ENCODE assay signal across 25 cellular contexts in genomic region chr1:153395136-153395685, GRCh38. TPM values are rescaled to one million over a fixed set of nuclear protein-coding genes. Genes with fewer than 3 reads are reported as not detected.
A peak's percentile ranks its signal among the peaks of the same experiment; 100 is the strongest.
DNase-seq lines count a peak whose midpoint lies in the region; ATAC-seq, FAIRE-seq and TF ChIP-seq lines count a peak whose summit lies in the region.
"Had no signal": no experiment of that assay in that cellular context is flagged by ENCODE, and none has a peak within 500 bp of the region (broad histone marks: within the 10 kb centered on the region; RNA-seq: fewer than 3 reads in every experiment).

No MANE protein-coding gene starts in this region.

- in situ Hi-C loops in GM12878 (cut with MboI) (no loop called here), GM13976 (cut with MboI; ENCODE audit: low sequenced_read_pairs, unreplicated experiment) (no loop called here)

- TF ChIP-seq EP300 in GM12878 (IDR thresholded peaks at IDR 0.05; ENCODE audit: borderline replicate concordance in 1 of 2, control insufficient read depth in 1 of 2, low read depth in 2 of 2, low read length in 2 of 2) = no peak

- FAIRE-seq in GM12878 (lab: Jason Lieb, UNC) = no peak
- FAIRE-seq: RCC 7860 had no signal

- no peaks in the 10 kb centered on the region for H3K4me1 ChIP-seq in HCT116 (ENCODE audit: control insufficient read depth in 1 of 2, insufficient read depth in 2 of 2, low read length in 2 of 2)
- H3K4me1 ChIP-seq in GM12878 (ENCODE audit: control insufficient read depth, insufficient read depth, low read length) = no peaks in the 10 kb centered on the region
- H3K4me1 ChIP-seq in heart left ventricle = peaks cover 0 to 16% (median 0%) of the 10 kb centered on the region in 12 donors
- H3K4me1 ChIP-seq: adrenal gland, gastroesophageal sphincter, HAP-1, upper lobe of right lung had no signal

- H4K20me1 ChIP-seq in HCT116 (ENCODE audit: insufficient read depth) (no peaks in the 10 kb centered on the region), GM12878 (ENCODE audit: control insufficient read depth, insufficient read depth) (no peaks in the 10 kb centered on the region)

- RAD21 ChIA-PET in HCT116 (lab: Charles Lee; ENCODE audit: low non-redundant PET in 1 of 2, low total read pairs in 2 of 2, uncharacterized antibody in 2 of 2, unreplicated experiment in 2 of 2) = no interaction called here
- RAD21 ChIA-PET in GM12878 (lab: Charles Lee; ENCODE audit: unreplicated experiment) = no interaction called here

- H3K36me3 ChIP-seq in HCT116 (ENCODE audit: control insufficient read depth in 1 of 2, insufficient read depth in 2 of 2, low read length in 2 of 2) (no peaks in the 10 kb centered on the region), GM12878 (ENCODE audit: control insufficient read depth in 2 of 2, insufficient read depth in 2 of 2, low read length in 1 of 2) (no peaks in the 10 kb centered on the region), heart left ventricle (no peaks in the 10 kb centered on the region)
- H3K36me3 ChIP-seq: adrenal gland, gastroesophageal sphincter, HAP-1, upper lobe of right lung had no signal

- peak; percentile 13; the same call in 1 of the 2 replicates for ATAC-seq in HCT116
- no peak for ATAC-seq in GM12878
- peak in 3 of 4 donors; percentile 29 to 54 (median 35) for ATAC-seq in heart left ventricle
- ATAC-seq: activated T-helper 17 cell treated with anti-CD3 and anti-CD28 coated beads, Interleukin-2, amount 50 U/mL, for 72 hours; gastroesophageal sphincter; naive thymus-derived CD8-positive, alpha-beta T cell; upper lobe of right lung had no signal

- no peaks in the 10 kb centered on the region for H3K79me2 ChIP-seq in HCT116 (ENCODE audit: insufficient read depth, low read length)
- H3K79me2 ChIP-seq in GM12878 (ENCODE audit: control insufficient read depth, insufficient read depth, low read length) = no peaks in the 10 kb centered on the region

- POLR2A ChIA-PET in HCT116 (lab: Charles Lee) = no interaction called here
- POLR2A ChIA-PET in GM12878 (lab: Charles Lee) = no interaction called here

- BruUV-seq in HCT116 (replicated peaks; lab: Mats Ljungman, UMichigan) (no TSS peak), GM12878 (replicated peaks; lab: Mats Ljungman, UMichigan) (no TSS peak)

- TF ChIP-seq RAD21 in HCT116 (IDR thresholded peaks at IDR 0.05; ENCODE audit: low read depth) = no peak
- TF ChIP-seq RAD21 in GM12878 (IDR thresholded peaks at IDR 0.05; ENCODE audit: insufficient read depth, low read depth, low read length) = no peak

- no peaks in the 10 kb centered on the region for H3K9me3 ChIP-seq in HCT116 (ENCODE audit: control insufficient read depth in 1 of 2, insufficient read depth in 1 of 2, low read depth in 1 of 2, low read length in 2 of 2)
- no peaks in the 10 kb centered on the region for H3K9me3 ChIP-seq in GM12878 (replicated peaks; ENCODE audit: control insufficient read depth, insufficient read depth, low read length)
- H3K9me3 ChIP-seq in heart left ventricle = no peaks in the 10 kb centered on the region
- H3K9me3 ChIP-seq: adrenal gland, gastroesophageal sphincter, HAP-1, upper lobe of right lung had no signal

- DNase-seq in A172 (ENCODE audit: low spot score) (peak; percentile 44), HCT116 (ENCODE audit: low read depth, low spot score) (no peak), GM12878 (ENCODE audit: low read depth, low spot score) (no peak), heart left ventricle (peak in 1 of 5 donors; percentile 43), NCI-H446 treated with DMSO at 0.1 percent for 48 hours (lab: John Stamatoyannopoulos, UW) (no peak), GM13976 (ENCODE audit: low spot score) (no peak), NCI-H748 (lab: John Stamatoyannopoulos, UW; ENCODE audit: unreplicated experiment) (no peak), GM19238 (ENCODE audit: insufficient read length, low spot score) (no peak)
- DNase-seq: central memory CD4-positive, alpha-beta T cell; naive thymus-derived CD8-positive, alpha-beta T cell; NCI-H2081 treated with DMSO at 0.1 percent for 48 hours; NCI-H774; stimulated activated CD4-positive, alpha-beta T cell treated with anti-CD3 and anti-CD28 coated beads, Interleukin-12 subunit alpha, Interleukin-12 subunit beta, amount 100 ng/mL, for 4 hours; stimulated activated naive CD4-positive, alpha-beta T cell; T-helper 1 cell; upper lobe of right lung had no signal

- no peak overlapping the region for H3K4me3 ChIP-seq in HCT116 (replicated peaks in 1 of 2; ENCODE audit: low read depth in 1 of 2, low read length in 2 of 2)
- H3K4me3 ChIP-seq in GM12878 = no peak overlapping the region
- H3K4me3 ChIP-seq in heart left ventricle = no peak overlapping the region
- H3K4me3 ChIP-seq: adrenal gland, gastroesophageal sphincter, HAP-1, lung, upper lobe of right lung had no signal

- SMC1A ChIA-PET in GM12878 (lab: Charles Lee; ENCODE audit: uncharacterized antibody, unreplicated experiment) = no interaction called here

- H3K9me2 ChIP-seq in HCT116 (ENCODE audit: insufficient read depth) = no peaks in the 10 kb centered on the region

- no peak overlapping the region for H2AFZ ChIP-seq in HCT116 (ENCODE audit: low read depth, low read length, poor library complexity, severe bottlenecking)
- no peak overlapping the region for H2AFZ ChIP-seq in GM12878 (ENCODE audit: control insufficient read depth, low read depth, low read length)

- intact Hi-C loops in HCT116 (cut with micrococcal nuclease) (no loop called here), GM12878 (cut with micrococcal nuclease; ENCODE audit: unreplicated experiment) (no loop called here), heart left ventricle (cut with DNase I) (no loop called here)

- H3K27ac ChIP-seq in HCT116 (ENCODE audit: low read depth, low read length) (no peak overlapping the region), GM12878 (ENCODE audit: control insufficient read depth, insufficient read depth) (no peak overlapping the region), heart left ventricle (no peak overlapping the region)
- H3K27ac ChIP-seq: adrenal gland, gastroesophageal sphincter, upper lobe of right lung had no signal

- CTCF ChIA-PET in HCT116 (lab: Charles Lee) (no interaction called here), GM12878 (lab: Yijun Ruan, JAX) (interaction anchor here (1.0 kb wide), 1 partner anchor 10 kb away, joined by 5 read pairs; no protein-coding TSS in a partner anchor)

- H3K9ac ChIP-seq in HCT116 (ENCODE audit: low read length) (no peak overlapping the region), GM12878 (ENCODE audit: control insufficient read depth, insufficient read depth, low read length) (no peak overlapping the region)

- TF ChIP-seq POLR2A in HCT116 (IDR thresholded peaks at IDR 0.05; ENCODE audit: borderline replicate concordance, extremely low read depth, insufficient read depth, insufficient read length) = no peak
- TF ChIP-seq POLR2A in GM12878 (IDR thresholded peaks at IDR 0.05; ENCODE audit: low read depth, low read length) = no peak
- no peak for TF ChIP-seq POLR2A in heart left ventricle (IDR thresholded peaks at IDR 0.05)

- H3K4me2 ChIP-seq in HCT116 (ENCODE audit: low read length) = no peak overlapping the region
- H3K4me2 ChIP-seq in GM12878 (ENCODE audit: control insufficient read depth, insufficient read depth) = no peak overlapping the region

- WGBS in GM12878 (ENCODE audit: insufficient coverage, insufficient replicate concordance, low lambda C conversion rate, missing lambda C conversion rate) = 11% methylated on average over 6 of the region's 7 CpGs
- WGBS in heart left ventricle, 4 donors = 71 to 79% (median 73%) methylated on average over 7 of the region's 7 CpGs

- peaks cover 72% of the 10 kb centered on the region for H3K27me3 ChIP-seq in HCT116 (ENCODE audit: insufficient read depth, low read length)
- H3K27me3 ChIP-seq in GM12878 (replicated peaks in 1 of 2; ENCODE audit: control insufficient read depth in 2 of 2, insufficient read depth in 2 of 2, low read length in 1 of 2) = peaks cover 2 to 3% of the 10 kb centered on the region in 2 experiments; a peak in 3 of 4 replicates
- peaks cover 0 to 10% (median 0%) of the 10 kb centered on the region in 9 donors for H3K27me3 ChIP-seq in heart left ventricle
- H3K27me3 ChIP-seq: adrenal gland, upper lobe of right lung had no signal

- TF ChIP-seq CTCF in HCT116 (IDR thresholded peaks at IDR 0.05 in 2 of 3, conservative IDR thresholded peaks at IDR 0.05 in 1 of 3; ENCODE audit: borderline replicate concordance in 1 of 3, insufficient read depth in 1 of 3, low read depth in 2 of 3, low read length in 2 of 3) = no peak
- TF ChIP-seq CTCF in GM12878 (IDR thresholded peaks at IDR 0.05 in 2 of 3, conservative IDR thresholded peaks at IDR 0.05 in 1 of 3; ENCODE audit: control insufficient read depth in 2 of 3, extremely low read depth in 1 of 3, insufficient read depth in 1 of 3, low read depth in 3 of 3, low read length in 3 of 3) = no peak
- no peak for TF ChIP-seq CTCF in heart left ventricle (IDR thresholded peaks at IDR 0.05)
- no peak for TF ChIP-seq CTCF in GM13976 (IDR thresholded peaks at IDR 0.05; ENCODE audit: borderline replicate concordance, control extremely low read depth, extremely low read depth, insufficient read depth, missing control alignments)

RNA-seq across cellular contexts. Expression of gene S100A8, which starts 4.3 kb away (rescaled TPM):
- total RNA-seq in A172 (2014; rRNA removed; shearing (Covaris generic)) = not detected in 2 replicates
- total RNA-seq in HCT116 (2021; ENCODE audit: unreplicated experiment) (1.4 TPM), GM12878 (2014; rRNA removed) (not detected in 2 replicates), GM12878 (2014; rRNA removed; fragmentation: Illumina TruSeq; extraction: Trizol) (not detected in 2 replicates), GM12878 (2021) (not detected in 2 replicates), heart left ventricle (100 to 1,000 TPM in 2 of 9 donors, 10 to 100 TPM in 6, 1 to 10 TPM in 1; 6.0 to 199 (median 27.2) TPM)
- polyA plus RNA-seq in HCT116 (2012) = not detected in 2 replicates
- total RNA-seq in GM12878 (2013; cell fraction: nucleolus; rRNA removed) = not detected in 2 replicates
- not detected for polyA plus RNA-seq in GM12878 (2011; ENCODE audit: low read depth)
- polyA plus RNA-seq in GM12878 (2011; rRNA removed) (not detected in 2 replicates), GM12878 (2014; fragmentation: Illumina TruSeq; extraction: Trizol) (not detected in 2 replicates), GM12878 (2014; fragmentation: Nextera tagmentation; extraction: Ambion mirVana) (not detected), GM12878 (2014; rRNA removed) (not detected in 2 replicates), GM12878 (2016; fragmentation: Nextera tagmentation; extraction: Ambion mirVana) (under 1 TPM in 1 of 2 experiments, not detected in 1; 0.28 TPM), heart left ventricle (10 to 100 TPM; 32.3 to 72.9 TPM)
- polyA plus RNA-seq in GM12878 (2011; cell fraction: cytosol; rRNA removed) = not detected in 2 replicates
- polyA plus RNA-seq in GM12878 (2011; cell fraction: nucleus; rRNA removed) = not detected in 2 replicates
- not detected in 2 replicates for polyA plus RNA-seq in GM12878 (2012)
- not detected in 2 replicates for polyA minus RNA-seq in GM12878 (2011; rRNA and poly(A)+ RNA removed)
- polyA minus RNA-seq in GM12878 (2011; cell fraction: cytosol; rRNA and poly(A)+ RNA removed) = not detected in 2 replicates
- polyA minus RNA-seq in GM12878 (2011; cell fraction: nucleus; rRNA and poly(A)+ RNA removed) = not detected in 2 replicates
- total RNA-seq: activated CD8-positive, alpha-beta memory T cell treated with anti-CD3 and anti-CD28 coated beads for 36 hours; activated T-helper 17 cell treated with anti-CD3 and anti-CD28 coated beads, Interleukin-2, amount 50 U/mL, for 72 hours; naive thymus-derived CD8-positive, alpha-beta T cell; WTC11 had no signal
- polyA plus RNA-seq: AG04450 had no signal

RNA-seq across cellular contexts. Expression of gene S100A12, which starts 19.8 kb away (rescaled TPM):
- total RNA-seq in A172 (2014; rRNA removed; shearing (Covaris generic)) = not detected in 2 replicates
- total RNA-seq in HCT116 (2021; ENCODE audit: unreplicated experiment) (not detected), GM12878 (2014; rRNA removed) (not detected in 2 replicates), GM12878 (2014; rRNA removed; fragmentation: Illumina TruSeq; extraction: Trizol) (not detected in 2 replicates), GM12878 (2021) (not detected in 2 replicates), heart left ventricle (1 to 10 TPM in 8 of 9 donors, not detected in 1; 1.2 to 8.9 (median 3.7) TPM)
- polyA plus RNA-seq in HCT116 (2012) = not detected in 2 replicates
- not detected in 2 replicates for total RNA-seq in GM12878 (2013; cell fraction: nucleolus; rRNA removed)
- not detected for polyA plus RNA-seq in GM12878 (2011; ENCODE audit: low read depth)
- polyA plus RNA-seq in GM12878 (2011; rRNA removed) (not detected in 2 replicates), GM12878 (2014; fragmentation: Illumina TruSeq; extraction: Trizol) (not detected in 2 replicates), GM12878 (2014; fragmentation: Nextera tagmentation; extraction: Ambion mirVana) (not detected), GM12878 (2014; rRNA removed) (not detected in 2 replicates), GM12878 (2016; fragmentation: Nextera tagmentation; extraction: Ambion mirVana) (not detected), heart left ventricle (1 to 10 TPM; 5.1 to 9.1 TPM)
- not detected in 2 replicates for polyA plus RNA-seq in GM12878 (2011; cell fraction: cytosol; rRNA removed)
- not detected in 2 replicates for polyA plus RNA-seq in GM12878 (2011; cell fraction: nucleus; rRNA removed)
- not detected in 2 replicates for polyA plus RNA-seq in GM12878 (2012)
- not detected in 2 replicates for polyA minus RNA-seq in GM12878 (2011; rRNA and poly(A)+ RNA removed)
- polyA minus RNA-seq in GM12878 (2011; cell fraction: cytosol; rRNA and poly(A)+ RNA removed) = not detected in 2 replicates
- not detected in 2 replicates for polyA minus RNA-seq in GM12878 (2011; cell fraction: nucleus; rRNA and poly(A)+ RNA removed)
- total RNA-seq: activated CD8-positive, alpha-beta memory T cell treated with anti-CD3 and anti-CD28 coated beads for 36 hours; activated T-helper 17 cell treated with anti-CD3 and anti-CD28 coated beads, Interleukin-2, amount 50 U/mL, for 72 hours; naive thymus-derived CD8-positive, alpha-beta T cell; WTC11 had no signal
- polyA plus RNA-seq: AG04450 had no signal

RNA-seq across cellular contexts. Expression of gene S100A7A, which starts 21.1 kb away (rescaled TPM):
- total RNA-seq in A172 (2014; rRNA removed; shearing (Covaris generic)) = not detected in 2 replicates
- total RNA-seq in HCT116 (2021; ENCODE audit: unreplicated experiment) (not detected), GM12878 (2014; rRNA removed) (not detected in 2 replicates), GM12878 (2014; rRNA removed; fragmentation: Illumina TruSeq; extraction: Trizol) (not detected in 2 replicates), GM12878 (2021) (not detected in 2 replicates), heart left ventricle (not detected)
- not detected in 2 replicates for polyA plus RNA-seq in HCT116 (2012)
- total RNA-seq in GM12878 (2013; cell fraction: nucleolus; rRNA removed) = not detected in 2 replicates
- not detected for polyA plus RNA-seq in GM12878 (2011; ENCODE audit: low read depth)
- polyA plus RNA-seq in GM12878 (2011; rRNA removed) (not detected in 2 replicates), GM12878 (2014; fragmentation: Illumina TruSeq; extraction: Trizol) (not detected in 2 replicates), GM12878 (2014; fragmentation: Nextera tagmentation; extraction: Ambion mirVana) (not detected), GM12878 (2014; rRNA removed) (not detected in 2 replicates), GM12878 (2016; fragmentation: Nextera tagmentation; extraction: Ambion mirVana) (not detected), heart left ventricle (not detected)
- polyA plus RNA-seq in GM12878 (2011; cell fraction: cytosol; rRNA removed) = not detected in 2 replicates
- polyA plus RNA-seq in GM12878 (2011; cell fraction: nucleus; rRNA removed) = not detected in 2 replicates
- polyA plus RNA-seq in GM12878 (2012) = not detected in 2 replicates
- not detected in 2 replicates for polyA minus RNA-seq in GM12878 (2011; rRNA and poly(A)+ RNA removed)
- not detected in 2 replicates for polyA minus RNA-seq in GM12878 (2011; cell fraction: cytosol; rRNA and poly(A)+ RNA removed)
- not detected in 2 replicates for polyA minus RNA-seq in GM12878 (2011; cell fraction: nucleus; rRNA and poly(A)+ RNA removed)
- total RNA-seq: activated CD8-positive, alpha-beta memory T cell treated with anti-CD3 and anti-CD28 coated beads for 36 hours; activated T-helper 17 cell treated with anti-CD3 and anti-CD28 coated beads, Interleukin-2, amount 50 U/mL, for 72 hours; adrenal gland; lung; naive thymus-derived CD8-positive, alpha-beta T cell; upper lobe of right lung; WTC11 had no signal
- polyA plus RNA-seq: adrenal gland; AG04450; lung; naive thymus-derived CD8-positive, alpha-beta T cell had no signal

RNA-seq across cellular contexts. Expression of gene S100A9, which starts 37.6 kb away (rescaled TPM):
- total RNA-seq in A172 (2014; rRNA removed; shearing (Covaris generic)) = not detected in 2 replicates
- total RNA-seq in HCT116 (2021; ENCODE audit: unreplicated experiment) (0.59 TPM), GM12878 (2014; rRNA removed) (0.68 and 1.3 TPM in 2 replicates), GM12878 (2014; rRNA removed; fragmentation: Illumina TruSeq; extraction: Trizol) (0.37 TPM in 1 of 2 replicates, not detected in the other), GM12878 (2021) (0.37 and 0.41 TPM in 2 replicates), heart left ventricle (100 to 1,000 TPM in 3 of 9 donors, 10 to 100 TPM in 5, 1 to 10 TPM in 1; 5.7 to 350 (median 76.2) TPM)
- polyA plus RNA-seq in HCT116 (2012) = not detected in 2 replicates
- total RNA-seq in GM12878 (2013; cell fraction: nucleolus; rRNA removed) = not detected in 2 replicates
- not detected for polyA plus RNA-seq in GM12878 (2011; ENCODE audit: low read depth)
- polyA plus RNA-seq in GM12878 (2011; rRNA removed) (1.4 and 1.7 TPM in 2 replicates), GM12878 (2014; fragmentation: Illumina TruSeq; extraction: Trizol) (0.22 TPM in 1 of 2 replicates, not detected in the other), GM12878 (2014; fragmentation: Nextera tagmentation; extraction: Ambion mirVana) (under 1 TPM in 1 of 2 experiments, not detected in 1; 0.49 TPM), GM12878 (2014; rRNA removed) (1.4 and 1.5 TPM in 2 replicates), GM12878 (2016; fragmentation: Nextera tagmentation; extraction: Ambion mirVana) (under 1 TPM in 1 of 2 experiments, not detected in 1; 0.31 TPM), heart left ventricle (100 to 1,000 TPM in 1 of 2 donors, 10 to 100 TPM in 1; 43.3 to 202 TPM)
- 0.77 and 1.6 TPM in 2 replicates for polyA plus RNA-seq in GM12878 (2011; cell fraction: cytosol; rRNA removed)
- 0.42 and 0.87 TPM in 2 replicates for polyA plus RNA-seq in GM12878 (2011; cell fraction: nucleus; rRNA removed)
- not detected in 2 replicates for polyA plus RNA-seq in GM12878 (2012)
- not detected in 2 replicates for polyA minus RNA-seq in GM12878 (2011; rRNA and poly(A)+ RNA removed)
- not detected in 2 replicates for polyA minus RNA-seq in GM12878 (2011; cell fraction: cytosol; rRNA and poly(A)+ RNA removed)
- not detected in 2 replicates for polyA minus RNA-seq in GM12878 (2011; cell fraction: nucleus; rRNA and poly(A)+ RNA removed)
- total RNA-seq: activated CD8-positive, alpha-beta memory T cell treated with anti-CD3 and anti-CD28 coated beads for 36 hours had no signal
- polyA plus RNA-seq: AG04450 had no signal

RNA-seq across cellular contexts. Expression of gene PGLYRP4, which starts 46.6 kb away (rescaled TPM):
- total RNA-seq in A172 (2014; rRNA removed; shearing (Covaris generic)) = not detected in 2 replicates
- total RNA-seq in HCT116 (2021; ENCODE audit: unreplicated experiment) = not detected
- polyA plus RNA-seq in HCT116 (2012) = not detected in 2 replicates
- total RNA-seq in GM12878 (2013; cell fraction: nucleolus; rRNA removed) = 13.4 and 14.3 TPM in 2 replicates
- total RNA-seq in GM12878 (2014; rRNA removed) = 0.38 and 0.45 TPM in 2 replicates
- 0.22 and 0.32 TPM in 2 replicates for total RNA-seq in GM12878 (2014; rRNA removed; fragmentation: Illumina TruSeq; extraction: Trizol)
- 0.44 and 0.74 TPM in 2 replicates for total RNA-seq in GM12878 (2021)
- polyA plus RNA-seq in GM12878 (2011; ENCODE audit: low read depth) = 0.54 TPM
- 1.6 and 3.0 TPM in 2 replicates for polyA plus RNA-seq in GM12878 (2011; rRNA removed)
- 4.2 and 4.6 TPM in 2 replicates for polyA plus RNA-seq in GM12878 (2011; cell fraction: cytosol; rRNA removed)
- 7.1 and 15.8 TPM in 2 replicates for polyA plus RNA-seq in GM12878 (2011; cell fraction: nucleus; rRNA removed)
- polyA plus RNA-seq in GM12878 (2012) = 0.43 and 1.2 TPM in 2 replicates
- 0.48 and 0.65 TPM in 2 replicates for polyA plus RNA-seq in GM12878 (2014; fragmentation: Illumina TruSeq; extraction: Trizol)
- polyA plus RNA-seq in GM12878 (2014; fragmentation: Nextera tagmentation; extraction: Ambion mirVana) = under 1 TPM; 0.37 to 0.50 TPM
- polyA plus RNA-seq in GM12878 (2014; rRNA removed) = 0.44 and 0.55 TPM in 2 replicates
- under 1 TPM; 0.28 to 0.43 TPM for polyA plus RNA-seq in GM12878 (2016; fragmentation: Nextera tagmentation; extraction: Ambion mirVana)
- polyA minus RNA-seq in GM12878 (2011; rRNA and poly(A)+ RNA removed) = 6.4 and 7.3 TPM in 2 replicates
- 0.53 TPM in 1 of 2 replicates, not detected in the other for polyA minus RNA-seq in GM12878 (2011; cell fraction: cytosol; rRNA and poly(A)+ RNA removed)
- polyA minus RNA-seq in GM12878 (2011; cell fraction: nucleus; rRNA and poly(A)+ RNA removed) = 6.3 and 6.9 TPM in 2 replicates
- not detected for total RNA-seq in heart left ventricle
- polyA plus RNA-seq in heart left ventricle = not detected
- total RNA-seq: activated CD8-positive, alpha-beta memory T cell treated with anti-CD3 and anti-CD28 coated beads for 36 hours; adrenal gland; gastroesophageal sphincter; naive thymus-derived CD8-positive, alpha-beta T cell; upper lobe of right lung; WTC11 had no signal
- polyA plus RNA-seq: adrenal gland; AG04450; naive thymus-derived CD8-positive, alpha-beta T cell had no signal
